ENCODE assay signal across 11 cellular contexts in genomic region chr13:95641961-95642621, GRCh38. TPM values are rescaled to one million over a fixed set of nuclear protein-coding genes. Genes with fewer than 3 reads are reported as not detected.
DNase-seq lines count a peak whose midpoint lies in the region; ATAC-seq, FAIRE-seq and TF ChIP-seq lines count a peak whose summit lies in the region.
"Had no signal": no experiment of that assay in that cellular context is flagged by ENCODE, and none has a peak within 500 bp of the region (broad histone marks: within the 10 kb centered on the region; RNA-seq: fewer than 3 reads in every experiment).

No MANE protein-coding gene starts in this region.

- H2AFZ ChIP-seq in endothelial cell of umbilical vein (ENCODE audit: low read depth, low read length): peak overlapping the region; percentile 87

- dilution Hi-C loops in endothelial cell of umbilical vein (cut with MboI; ENCODE audit: extremely low pct_ligation_motif_present, low sequenced_read_pairs): no loop called here

- POLR2A ChIA-PET in A549 (lab: Yijun Ruan, JAX) (no interaction called here), endothelial cell of umbilical vein (lab: Charles Lee) (no interaction called here)

- intact Hi-C loops in endothelial cell of umbilical vein (cut with micrococcal nuclease): no loop called here

- TF ChIP-seq RAD21 in A549 (conservative IDR thresholded peaks at IDR 0.05 in 1 of 2, IDR thresholded peaks at IDR 0.05 in 1 of 2): no peak

- peaks cover 17% of the 10 kb centered on the region for H3K79me2 ChIP-seq in endothelial cell of umbilical vein (ENCODE audit: control insufficient read depth, insufficient read depth, low read length)

- WGBS in A549 (ENCODE audit: missing lambda C conversion rate): 91% methylated on average over 6 of the region's 41 CpGs

- TF ChIP-seq CTCF in A549 (IDR thresholded peaks at IDR 0.05): no peak
- TF ChIP-seq CTCF in endothelial cell of umbilical vein (IDR thresholded peaks at IDR 0.05; ENCODE audit: extremely low read depth in 1 of 2, insufficient read depth in 1 of 2, low read depth in 1 of 2, low read length in 2 of 2): no peak

- no peak for DNase-seq in A549 (ENCODE audit: low read depth in 1 of 2, low spot score in 1 of 2)
- DNase-seq in NCI-H1105 (lab: John Stamatoyannopoulos, UW): peak; percentile 29
- DNase-seq in endothelial cell of umbilical vein (ENCODE audit: low read depth, low spot score): peak; percentile 52
- peak; percentile 23 for DNase-seq in mucosa of gallbladder (ENCODE audit: low spot score)
- no peak for DNase-seq in NCI-H2029 (lab: John Stamatoyannopoulos, UW)
- DNase-seq in NCI-H524 (lab: John Stamatoyannopoulos, UW): no peak
- DNase-seq in LoVo (ENCODE audit: low spot score): no peak
- DNase-seq: DND-41 had no signal

- H3K4me1 ChIP-seq in A549 (peaks cover 19% of the 10 kb centered on the region), endothelial cell of umbilical vein (ENCODE audit: control insufficient read depth, extremely low read depth, insufficient read depth, low read length) (peaks cover 29% of the 10 kb centered on the region)

- TF ChIP-seq EP300 in A549 (IDR thresholded peaks at IDR 0.05): no peak

- H3K4me2 ChIP-seq in A549: peak overlapping the region; percentile 76
- peak overlapping the region; percentile 79 for H3K4me2 ChIP-seq in endothelial cell of umbilical vein (ENCODE audit: insufficient read depth, low read length)

- H3K27me3 ChIP-seq in endothelial cell of umbilical vein (ENCODE audit: control insufficient read depth in 2 of 2, insufficient read depth in 2 of 2, low read length in 2 of 2): no peaks in the 10 kb centered on the region
- H3K27me3 ChIP-seq: SJSA1 had no signal

- H3K27ac ChIP-seq in A549 (no peak overlapping the region), endothelial cell of umbilical vein (ENCODE audit: insufficient read depth, low read depth, low read length) (peak overlapping the region; percentile 25)
- H3K27ac ChIP-seq: neutrophil, SJSA1 had no signal

- no peak for ATAC-seq in A549
- no peak for ATAC-seq in GM21786 (IDR thresholded peaks at IDR 0.05; ENCODE audit: unreplicated experiment)

- no TSS peak for BruUV-seq in endothelial cell of umbilical vein (replicated peaks; lab: Mats Ljungman, UMichigan)

- peaks cover 2 to 4% of the 10 kb centered on the region in 2 experiments for H3K36me3 ChIP-seq in endothelial cell of umbilical vein (ENCODE audit: control insufficient read depth in 2 of 2, extremely low read depth in 1 of 2, insufficient read depth in 2 of 2, low read length in 2 of 2)
- H3K36me3 ChIP-seq: neutrophil had no signal

- TF ChIP-seq POLR2A in A549 (IDR thresholded peaks at IDR 0.05; ENCODE audit: low read length): no peak
- no peak for TF ChIP-seq POLR2A in endothelial cell of umbilical vein (IDR thresholded peaks at IDR 0.05; ENCODE audit: low read depth, low read length)

- CTCF ChIA-PET in A549 (lab: Yijun Ruan, JAX): interaction anchor here (0.9 to 1.7 kb wide), 3 partner anchors 18 to 192 kb away, joined by 3 to 4 read pairs (median 3); no protein-coding TSS in a partner anchor
- CTCF ChIA-PET in endothelial cell of umbilical vein (lab: Charles Lee): interaction anchor here (2.6 to 6.0 kb wide), 3 partner anchors 17 to 192 kb away, joined by 10 to 36 read pairs (median 15); no protein-coding TSS in a partner anchor

- H3K9me3 ChIP-seq in A549 (no peaks in the 10 kb centered on the region), endothelial cell of umbilical vein (replicated peaks; ENCODE audit: control insufficient read depth, insufficient read depth, low read length) (no peaks in the 10 kb centered on the region)
- H3K9me3 ChIP-seq: neutrophil, SJSA1 had no signal

- no peaks in the 10 kb centered on the region for H3K9me1 ChIP-seq in endothelial cell of umbilical vein (replicated peaks; ENCODE audit: control insufficient read depth, extremely low read depth, insufficient read depth, low read length)

- FAIRE-seq in A549 (lab: Jason Lieb, UNC): no peak
- peak; percentile 59 for FAIRE-seq in endothelial cell of umbilical vein (lab: Jason Lieb, UNC)

- H4K20me1 ChIP-seq in endothelial cell of umbilical vein (replicated peaks; ENCODE audit: control insufficient read depth, extremely low read depth, insufficient read depth, low read length): no peaks in the 10 kb centered on the region

- no peak overlapping the region for H3K4me3 ChIP-seq in A549
- peak overlapping the region; percentile 42 to 69 (median 49) for H3K4me3 ChIP-seq in endothelial cell of umbilical vein (replicated peaks in 1 of 3; ENCODE audit: insufficient read depth in 1 of 3, low read depth in 1 of 3, low read length in 3 of 3)
- H3K4me3 ChIP-seq: SJSA1 had no signal

- H3K9ac ChIP-seq in endothelial cell of umbilical vein (replicated peaks; ENCODE audit: extremely low read depth, insufficient read depth, low read length): peak overlapping the region; percentile 8

TF ChIP-seq in A549, 52 proteins besides CTCF, POLR2A, EP300 and RAD21 (continues in another document):
- no peak for TF ChIP-seq BHLHE40 (IDR thresholded peaks at IDR 0.05; ENCODE audit: low read depth, low read length)
- no peak for TF ChIP-seq ESRRA (IDR thresholded peaks at IDR 0.05; ENCODE audit: borderline replicate concordance, low read length)
- no peak for TF ChIP-seq FOXS1 (CRISPR knock-in tag; IDR thresholded peaks at IDR 0.05)

TF ChIP-seq in endothelial cell of umbilical vein, 7 proteins besides CTCF, POLR2A, EP300 and RAD21:
- TF ChIP-seq MAX (IDR thresholded peaks at IDR 0.05; ENCODE audit: insufficient read depth, insufficient read length) (no peak), JUN (IDR thresholded peaks at IDR 0.05; ENCODE audit: borderline replicate concordance, insufficient read depth, insufficient read length, low read depth) (no peak), EZH2 (IDR thresholded peaks at IDR 0.05; ENCODE audit: borderline replicate concordance, low read depth, low read length, severe bottlenecking) (no peak), MYC (IDR thresholded peaks at IDR 0.05; ENCODE audit: low read depth, low read length) (no peak)

RNA-seq across cellular contexts. Expression of gene DZIP1, which starts 2.4 kb away (rescaled TPM):
- 14.8 and 17.1 TPM in 2 replicates for polyA plus RNA-seq in A549 (2011; rRNA removed)
- polyA plus RNA-seq in A549 (2012; cell fraction: cytosol; rRNA removed): 6.6 and 10.1 TPM in 2 replicates
- polyA plus RNA-seq in A549 (2012; cell fraction: nucleus; rRNA removed): 16.2 and 17.8 TPM in 2 replicates
- polyA plus RNA-seq in A549 (2017; fragmentation: RNase III; extraction: RNeasy Plus Mini Kit Qiagen cat#74134 plus additional on column Dnase treatment): 11.5 to 12.9 TPM (median 12.7 TPM) in 3 replicates
- 9.5 and 13.0 TPM in 2 replicates for polyA minus RNA-seq in A549 (2011; rRNA and poly(A)+ RNA removed)
- 32.1 and 33.9 TPM in 2 replicates for total RNA-seq in endothelial cell of umbilical vein
- polyA plus RNA-seq in endothelial cell of umbilical vein: 8.6 and 9.0 TPM in 2 replicates
- 9.4 and 10.4 TPM in 2 replicates for polyA plus RNA-seq in endothelial cell of umbilical vein (2011; cell fraction: cytosol; rRNA removed)
- polyA plus RNA-seq in endothelial cell of umbilical vein (2011; cell fraction: nucleus; rRNA removed): 45.3 and 48.3 TPM in 2 replicates
- polyA plus RNA-seq in endothelial cell of umbilical vein (2012): 29.8 and 34.9 TPM in 2 replicates
- 12.6 and 17.1 TPM in 2 replicates for polyA minus RNA-seq in endothelial cell of umbilical vein
- polyA minus RNA-seq in endothelial cell of umbilical vein (2011; cell fraction: cytosol; rRNA and poly(A)+ RNA removed): not detected
- polyA minus RNA-seq in endothelial cell of umbilical vein (2011; cell fraction: nucleus; rRNA and poly(A)+ RNA removed): 34.4 and 41.5 TPM in 2 replicates
- 17.8 TPM for total RNA-seq in mucosa of gallbladder

RNA-seq across cellular contexts. Expression of gene DNAJC3, which starts 34.8 kb away (rescaled TPM):
- polyA plus RNA-seq in A549 (2011; rRNA removed) (18.6 and 21.9 TPM in 2 replicates), A549 (2017; fragmentation: RNase III; extraction: RNeasy Plus Mini Kit Qiagen cat#74134 plus additional on column Dnase treatment) (10.0 to 11.1 TPM (median 11.1 TPM) in 3 replicates), endothelial cell of umbilical vein (13.9 and 17.0 TPM in 2 replicates)
- 2.4 and 2.7 TPM in 2 replicates for polyA plus RNA-seq in A549 (2012; cell fraction: cytosol; rRNA removed)
- 1.6 and 2.6 TPM in 2 replicates for polyA plus RNA-seq in A549 (2012; cell fraction: nucleus; rRNA removed)
- polyA minus RNA-seq in A549 (2011; rRNA and poly(A)+ RNA removed): 15.1 and 16.3 TPM in 2 replicates
- total RNA-seq in endothelial cell of umbilical vein (48.6 and 51.2 TPM in 2 replicates), mucosa of gallbladder (76.5 TPM)
- polyA plus RNA-seq in endothelial cell of umbilical vein (2011; cell fraction: cytosol; rRNA removed): 17.7 and 19.7 TPM in 2 replicates
- polyA plus RNA-seq in endothelial cell of umbilical vein (2011; cell fraction: nucleus; rRNA removed): 14.5 and 18.0 TPM in 2 replicates
- polyA plus RNA-seq in endothelial cell of umbilical vein (2012): 34.3 and 43.0 TPM in 2 replicates
- 42.5 and 53.5 TPM in 2 replicates for polyA minus RNA-seq in endothelial cell of umbilical vein
- 12.1 TPM for polyA minus RNA-seq in endothelial cell of umbilical vein (2011; cell fraction: cytosol; rRNA and poly(A)+ RNA removed)
- polyA minus RNA-seq in endothelial cell of umbilical vein (2011; cell fraction: nucleus; rRNA and poly(A)+ RNA removed): 17.5 and 21.3 TPM in 2 replicates

Comparison
In these comparisons a context has a peak if more than half of its experiments do, and no peak if none do; other contexts are left out.
1. DNase-seq: peak in NCI-H1105 (single experiment), endothelial cell of umbilical vein (single experiment) and mucosa of gallbladder (single experiment); none in A549 (0 of 2), NCI-H2029 (single experiment), NCI-H524 (0 of 2) and LoVo (single experiment).